In the genomic region with DNA sequence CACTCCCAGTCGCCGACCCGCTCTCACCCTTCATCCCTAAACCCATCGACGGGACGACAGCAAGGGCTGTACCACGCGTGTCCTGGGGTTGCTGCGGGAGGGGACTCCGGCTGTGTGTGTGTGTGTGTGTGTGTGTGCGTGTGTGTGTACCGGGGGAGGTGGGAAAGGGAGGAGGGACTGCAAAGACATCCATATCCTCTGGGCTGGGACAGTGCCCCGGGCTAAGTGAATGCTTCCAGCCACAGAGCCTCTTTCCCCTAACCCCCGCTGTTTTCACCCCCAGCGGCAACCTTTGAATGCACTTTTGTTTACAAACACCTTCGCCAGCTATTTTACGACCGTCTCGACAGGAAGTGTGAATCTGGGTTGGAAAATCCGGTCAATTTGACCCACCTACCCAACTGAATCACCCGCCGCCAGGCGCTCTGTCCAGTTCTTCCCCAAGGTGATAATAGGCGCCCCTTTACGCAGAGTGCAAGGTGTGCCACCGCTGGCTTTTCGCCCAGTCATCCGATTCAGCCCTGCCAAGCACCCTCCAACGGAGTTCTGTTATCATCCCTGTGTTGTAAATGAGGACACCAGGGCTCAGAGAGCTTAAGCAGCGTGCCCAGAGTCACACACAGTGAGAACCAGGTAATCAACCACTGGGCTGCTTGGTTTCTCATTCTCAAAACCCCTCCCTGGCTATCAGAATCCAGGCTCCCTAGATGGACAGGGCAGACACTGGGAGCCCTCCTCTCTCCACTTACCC, we compare ENCODE assay signal across 1 cellular context.
TF ChIP-seq lines count a peak whose summit lies in the region.

No MANE protein-coding gene starts in this region.

TF ChIP-seq in HEK293, 187 proteins besides CTCF, POLR2A, EP300 and RAD21 (continued from another document and continues in another):
- TF ChIP-seq, protein P1, sequence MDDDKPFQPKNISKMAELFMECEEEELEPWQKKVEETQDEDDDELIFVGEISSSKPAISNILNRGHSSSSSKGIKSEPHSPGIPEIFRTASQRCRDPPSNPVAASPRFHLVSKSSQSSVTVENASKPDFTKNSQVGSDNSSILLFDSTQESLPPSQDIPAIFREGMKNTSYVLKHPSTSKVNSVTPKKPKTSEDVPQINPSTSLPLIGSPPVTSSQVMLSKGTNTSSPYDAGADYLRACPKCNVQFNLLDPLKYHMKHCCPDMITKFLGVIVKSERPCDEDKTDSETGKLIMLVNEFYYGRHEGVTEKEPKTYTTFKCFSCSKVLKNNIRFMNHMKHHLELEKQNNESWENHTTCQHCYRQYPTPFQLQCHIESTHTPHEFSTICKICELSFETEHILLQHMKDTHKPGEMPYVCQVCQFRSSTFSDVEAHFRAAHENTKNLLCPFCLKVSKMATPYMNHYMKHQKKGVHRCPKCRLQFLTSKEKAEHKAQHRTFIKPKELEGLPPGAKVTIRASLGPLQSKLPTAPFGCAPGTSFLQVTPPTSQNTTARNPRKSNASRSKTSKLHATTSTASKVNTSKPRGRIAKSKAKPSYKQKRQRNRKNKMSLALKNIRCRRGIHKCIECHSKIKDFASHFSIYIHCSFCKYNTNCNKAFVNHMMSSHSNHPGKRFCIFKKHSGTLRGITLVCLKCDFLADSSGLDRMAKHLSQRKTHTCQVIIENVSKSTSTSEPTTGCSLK (tag by site-specific recombination; IDR thresholded peaks at IDR 0.05) = no peak
- TF ChIP-seq, protein P2, sequence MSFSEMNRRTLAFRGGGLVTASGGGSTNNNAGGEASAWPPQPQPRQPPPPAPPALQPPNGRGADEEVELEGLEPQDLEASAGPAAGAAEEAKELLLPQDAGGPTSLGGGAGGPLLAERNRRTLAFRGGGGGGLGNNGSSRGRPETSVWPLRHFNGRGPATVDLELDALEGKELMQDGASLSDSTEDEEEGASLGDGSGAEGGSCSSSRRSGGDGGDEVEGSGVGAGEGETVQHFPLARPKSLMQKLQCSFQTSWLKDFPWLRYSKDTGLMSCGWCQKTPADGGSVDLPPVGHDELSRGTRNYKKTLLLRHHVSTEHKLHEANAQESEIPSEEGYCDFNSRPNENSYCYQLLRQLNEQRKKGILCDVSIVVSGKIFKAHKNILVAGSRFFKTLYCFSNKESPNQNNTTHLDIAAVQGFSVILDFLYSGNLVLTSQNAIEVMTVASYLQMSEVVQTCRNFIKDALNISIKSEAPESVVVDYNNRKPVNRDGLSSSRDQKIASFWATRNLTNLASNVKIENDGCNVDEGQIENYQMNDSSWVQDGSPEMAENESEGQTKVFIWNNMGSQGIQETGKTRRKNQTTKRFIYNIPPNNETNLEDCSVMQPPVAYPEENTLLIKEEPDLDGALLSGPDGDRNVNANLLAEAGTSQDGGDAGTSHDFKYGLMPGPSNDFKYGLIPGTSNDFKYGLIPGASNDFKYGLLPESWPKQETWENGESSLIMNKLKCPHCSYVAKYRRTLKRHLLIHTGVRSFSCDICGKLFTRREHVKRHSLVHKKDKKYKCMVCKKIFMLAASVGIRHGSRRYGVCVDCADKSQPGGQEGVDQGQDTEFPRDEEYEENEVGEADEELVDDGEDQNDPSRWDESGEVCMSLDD (tag by site-specific recombination; IDR thresholded peaks at IDR 0.05) = peak; percentile 62
- TF ChIP-seq, protein P3, sequence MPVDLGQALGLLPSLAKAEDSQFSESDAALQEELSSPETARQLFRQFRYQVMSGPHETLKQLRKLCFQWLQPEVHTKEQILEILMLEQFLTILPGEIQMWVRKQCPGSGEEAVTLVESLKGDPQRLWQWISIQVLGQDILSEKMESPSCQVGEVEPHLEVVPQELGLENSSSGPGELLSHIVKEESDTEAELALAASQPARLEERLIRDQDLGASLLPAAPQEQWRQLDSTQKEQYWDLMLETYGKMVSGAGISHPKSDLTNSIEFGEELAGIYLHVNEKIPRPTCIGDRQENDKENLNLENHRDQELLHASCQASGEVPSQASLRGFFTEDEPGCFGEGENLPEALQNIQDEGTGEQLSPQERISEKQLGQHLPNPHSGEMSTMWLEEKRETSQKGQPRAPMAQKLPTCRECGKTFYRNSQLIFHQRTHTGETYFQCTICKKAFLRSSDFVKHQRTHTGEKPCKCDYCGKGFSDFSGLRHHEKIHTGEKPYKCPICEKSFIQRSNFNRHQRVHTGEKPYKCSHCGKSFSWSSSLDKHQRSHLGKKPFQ (tag by site-specific recombination; IDR thresholded peaks at IDR 0.05) = peak; percentile 85
- TF ChIP-seq, protein P4, sequence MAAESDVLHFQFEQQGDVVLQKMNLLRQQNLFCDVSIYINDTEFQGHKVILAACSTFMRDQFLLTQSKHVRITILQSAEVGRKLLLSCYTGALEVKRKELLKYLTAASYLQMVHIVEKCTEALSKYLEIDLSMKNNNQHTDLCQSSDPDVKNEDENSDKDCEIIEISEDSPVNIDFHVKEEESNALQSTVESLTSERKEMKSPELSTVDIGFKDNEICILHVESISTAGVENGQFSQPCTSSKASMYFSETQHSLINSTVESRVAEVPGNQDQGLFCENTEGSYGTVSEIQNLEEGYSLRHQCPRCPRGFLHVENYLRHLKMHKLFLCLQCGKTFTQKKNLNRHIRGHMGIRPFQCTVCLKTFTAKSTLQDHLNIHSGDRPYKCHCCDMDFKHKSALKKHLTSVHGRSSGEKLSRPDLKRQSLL (tag by site-specific recombination; IDR thresholded peaks at IDR 0.05) = no peak
- TF ChIP-seq ZNF366 (tag by site-specific recombination; conservative IDR thresholded peaks at IDR 0.05) = peak; percentile 64
- TF ChIP-seq, protein P5, sequence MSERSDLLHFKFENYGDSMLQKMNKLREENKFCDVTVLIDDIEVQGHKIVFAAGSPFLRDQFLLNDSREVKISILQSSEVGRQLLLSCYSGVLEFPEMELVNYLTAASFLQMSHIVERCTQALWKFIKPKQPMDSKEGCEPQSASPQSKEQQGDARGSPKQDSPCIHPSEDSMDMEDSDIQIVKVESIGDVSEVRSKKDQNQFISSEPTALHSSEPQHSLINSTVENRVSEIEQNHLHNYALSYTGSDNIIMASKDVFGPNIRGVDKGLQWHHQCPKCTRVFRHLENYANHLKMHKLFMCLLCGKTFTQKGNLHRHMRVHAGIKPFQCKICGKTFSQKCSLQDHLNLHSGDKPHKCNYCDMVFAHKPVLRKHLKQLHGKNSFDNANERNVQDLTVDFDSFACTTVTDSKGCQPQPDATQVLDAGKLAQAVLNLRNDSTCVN (tag by site-specific recombination; optimal IDR thresholded peaks at IDR 0.05) = peak; percentile 1
- TF ChIP-seq KLF10 (tag by site-specific recombination; IDR thresholded peaks at IDR 0.05) = no peak
- TF ChIP-seq HOXD13 (CRISPR knock-in tag; IDR thresholded peaks at IDR 0.05; ENCODE audit: borderline replicate concordance) = peak; percentile 65; the same call in 1 of the 2 replicates
- TF ChIP-seq, protein P6, sequence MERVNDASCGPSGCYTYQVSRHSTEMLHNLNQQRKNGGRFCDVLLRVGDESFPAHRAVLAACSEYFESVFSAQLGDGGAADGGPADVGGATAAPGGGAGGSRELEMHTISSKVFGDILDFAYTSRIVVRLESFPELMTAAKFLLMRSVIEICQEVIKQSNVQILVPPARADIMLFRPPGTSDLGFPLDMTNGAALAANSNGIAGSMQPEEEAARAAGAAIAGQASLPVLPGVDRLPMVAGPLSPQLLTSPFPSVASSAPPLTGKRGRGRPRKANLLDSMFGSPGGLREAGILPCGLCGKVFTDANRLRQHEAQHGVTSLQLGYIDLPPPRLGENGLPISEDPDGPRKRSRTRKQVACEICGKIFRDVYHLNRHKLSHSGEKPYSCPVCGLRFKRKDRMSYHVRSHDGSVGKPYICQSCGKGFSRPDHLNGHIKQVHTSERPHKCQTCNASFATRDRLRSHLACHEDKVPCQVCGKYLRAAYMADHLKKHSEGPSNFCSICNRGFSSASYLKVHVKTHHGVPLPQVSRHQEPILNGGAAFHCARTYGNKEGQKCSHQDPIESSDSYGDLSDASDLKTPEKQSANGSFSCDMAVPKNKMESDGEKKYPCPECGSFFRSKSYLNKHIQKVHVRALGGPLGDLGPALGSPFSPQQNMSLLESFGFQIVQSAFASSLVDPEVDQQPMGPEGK (tag by site-specific recombination; IDR thresholded peaks at IDR 0.05) = peak; percentile 61; the same call in 1 of the 2 replicates
- TF ChIP-seq ZIC2 (tag by site-specific recombination; IDR thresholded peaks at IDR 0.05) = peak; percentile 63
- TF ChIP-seq ZNF777 (tag by site-specific recombination; IDR thresholded peaks at IDR 0.05; ENCODE audit: borderline replicate concordance) = peak; percentile 95
- TF ChIP-seq, protein P7, sequence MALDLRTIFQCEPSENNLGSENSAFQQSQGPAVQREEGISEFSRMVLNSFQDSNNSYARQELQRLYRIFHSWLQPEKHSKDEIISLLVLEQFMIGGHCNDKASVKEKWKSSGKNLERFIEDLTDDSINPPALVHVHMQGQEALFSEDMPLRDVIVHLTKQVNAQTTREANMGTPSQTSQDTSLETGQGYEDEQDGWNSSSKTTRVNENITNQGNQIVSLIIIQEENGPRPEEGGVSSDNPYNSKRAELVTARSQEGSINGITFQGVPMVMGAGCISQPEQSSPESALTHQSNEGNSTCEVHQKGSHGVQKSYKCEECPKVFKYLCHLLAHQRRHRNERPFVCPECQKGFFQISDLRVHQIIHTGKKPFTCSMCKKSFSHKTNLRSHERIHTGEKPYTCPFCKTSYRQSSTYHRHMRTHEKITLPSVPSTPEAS (tag by site-specific recombination; IDR thresholded peaks at IDR 0.05) = peak; percentile 97
- TF ChIP-seq ZNF701 (tag by site-specific recombination; IDR thresholded peaks at IDR 0.05) = no peak
- TF ChIP-seq ZNF2 (tag by site-specific recombination; IDR thresholded peaks at IDR 0.05) = peak; percentile 29; the same call in 1 of the 2 replicates
- peak; percentile 22; the same call in 1 of the 2 replicates for TF ChIP-seq ZSCAN23 (tag by site-specific recombination; IDR thresholded peaks at IDR 0.05)
- TF ChIP-seq ZNF544 (tag by site-specific recombination; IDR thresholded peaks at IDR 0.05) = 0 out of 2 replicates have a peak, but pooled peaks have one; percentile 10
- TF ChIP-seq GFI1B (tag by site-specific recombination; IDR thresholded peaks at IDR 0.05) = no peak
- TF ChIP-seq, protein P8, sequence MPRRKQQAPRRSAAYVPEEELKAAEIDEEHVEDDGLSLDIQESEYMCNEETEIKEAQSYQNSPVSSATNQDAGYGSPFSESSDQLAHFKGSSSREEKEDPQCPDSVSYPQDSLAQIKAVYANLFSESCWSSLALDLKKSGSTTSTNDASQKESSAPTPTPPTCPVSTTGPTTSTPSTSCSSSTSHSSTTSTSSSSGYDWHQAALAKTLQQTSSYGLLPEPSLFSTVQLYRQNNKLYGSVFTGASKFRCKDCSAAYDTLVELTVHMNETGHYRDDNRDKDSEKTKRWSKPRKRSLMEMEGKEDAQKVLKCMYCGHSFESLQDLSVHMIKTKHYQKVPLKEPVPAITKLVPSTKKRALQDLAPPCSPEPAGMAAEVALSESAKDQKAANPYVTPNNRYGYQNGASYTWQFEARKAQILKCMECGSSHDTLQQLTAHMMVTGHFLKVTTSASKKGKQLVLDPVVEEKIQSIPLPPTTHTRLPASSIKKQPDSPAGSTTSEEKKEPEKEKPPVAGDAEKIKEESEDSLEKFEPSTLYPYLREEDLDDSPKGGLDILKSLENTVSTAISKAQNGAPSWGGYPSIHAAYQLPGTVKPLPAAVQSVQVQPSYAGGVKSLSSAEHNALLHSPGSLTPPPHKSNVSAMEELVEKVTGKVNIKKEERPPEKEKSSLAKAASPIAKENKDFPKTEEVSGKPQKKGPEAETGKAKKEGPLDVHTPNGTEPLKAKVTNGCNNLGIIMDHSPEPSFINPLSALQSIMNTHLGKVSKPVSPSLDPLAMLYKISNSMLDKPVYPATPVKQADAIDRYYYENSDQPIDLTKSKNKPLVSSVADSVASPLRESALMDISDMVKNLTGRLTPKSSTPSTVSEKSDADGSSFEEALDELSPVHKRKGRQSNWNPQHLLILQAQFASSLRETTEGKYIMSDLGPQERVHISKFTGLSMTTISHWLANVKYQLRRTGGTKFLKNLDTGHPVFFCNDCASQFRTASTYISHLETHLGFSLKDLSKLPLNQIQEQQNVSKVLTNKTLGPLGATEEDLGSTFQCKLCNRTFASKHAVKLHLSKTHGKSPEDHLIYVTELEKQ (tag by site-specific recombination; IDR thresholded peaks at IDR 0.05; ENCODE audit: borderline replicate concordance) = no peak
- peak; percentile 77; the same call in 1 of the 2 replicates for TF ChIP-seq ZXDB (tag by site-specific recombination; IDR thresholded peaks at IDR 0.05)
- TF ChIP-seq, protein P9, sequence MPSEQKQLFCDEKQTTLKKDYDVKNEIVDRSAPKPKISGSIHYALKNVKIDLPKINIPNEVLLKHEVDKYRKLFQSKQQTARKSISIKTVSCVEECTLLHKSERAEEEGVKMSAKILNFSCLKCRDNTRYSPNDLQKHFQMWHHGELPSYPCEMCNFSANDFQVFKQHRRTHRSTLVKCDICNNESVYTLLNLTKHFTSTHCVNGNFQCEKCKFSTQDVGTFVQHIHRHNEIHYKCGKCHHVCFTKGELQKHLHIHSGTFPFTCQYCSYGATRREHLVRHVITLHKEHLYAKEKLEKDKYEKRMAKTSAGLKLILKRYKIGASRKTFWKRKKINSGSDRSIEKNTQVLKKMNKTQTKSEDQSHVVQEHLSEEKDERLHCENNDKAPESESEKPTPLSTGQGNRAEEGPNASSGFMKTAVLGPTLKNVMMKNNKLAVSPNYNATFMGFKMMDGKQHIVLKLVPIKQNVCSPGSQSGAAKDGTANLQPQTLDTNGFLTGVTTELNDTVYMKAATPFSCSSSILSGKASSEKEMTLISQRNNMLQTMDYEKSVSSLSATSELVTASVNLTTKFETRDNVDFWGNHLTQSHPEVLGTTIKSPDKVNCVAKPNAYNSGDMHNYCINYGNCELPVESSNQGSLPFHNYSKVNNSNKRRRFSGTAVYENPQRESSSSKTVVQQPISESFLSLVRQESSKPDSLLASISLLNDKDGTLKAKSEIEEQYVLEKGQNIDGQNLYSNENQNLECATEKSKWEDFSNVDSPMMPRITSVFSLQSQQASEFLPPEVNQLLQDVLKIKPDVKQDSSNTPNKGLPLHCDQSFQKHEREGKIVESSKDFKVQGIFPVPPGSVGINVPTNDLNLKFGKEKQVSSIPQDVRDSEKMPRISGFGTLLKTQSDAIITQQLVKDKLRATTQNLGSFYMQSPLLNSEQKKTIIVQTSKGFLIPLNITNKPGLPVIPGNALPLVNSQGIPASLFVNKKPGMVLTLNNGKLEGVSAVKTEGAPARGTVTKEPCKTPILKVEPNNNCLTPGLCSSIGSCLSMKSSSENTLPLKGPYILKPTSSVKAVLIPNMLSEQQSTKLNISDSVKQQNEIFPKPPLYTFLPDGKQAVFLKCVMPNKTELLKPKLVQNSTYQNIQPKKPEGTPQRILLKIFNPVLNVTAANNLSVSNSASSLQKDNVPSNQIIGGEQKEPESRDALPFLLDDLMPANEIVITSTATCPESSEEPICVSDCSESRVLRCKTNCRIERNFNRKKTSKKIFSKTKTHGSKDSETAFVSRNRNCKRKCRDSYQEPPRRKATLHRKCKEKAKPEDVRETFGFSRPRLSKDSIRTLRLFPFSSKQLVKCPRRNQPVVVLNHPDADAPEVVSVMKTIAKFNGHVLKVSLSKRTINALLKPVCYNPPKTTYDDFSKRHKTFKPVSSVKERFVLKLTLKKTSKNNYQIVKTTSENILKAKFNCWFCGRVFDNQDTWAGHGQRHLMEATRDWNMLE (tag by site-specific recombination; conservative IDR thresholded peaks at IDR 0.05; ENCODE audit: low read depth) = no peak
- TF ChIP-seq SP7 (tag by site-specific recombination; IDR thresholded peaks at IDR 0.05) = peak; percentile 91
